ENCODE assay signal across 11 cellular contexts in genomic region chr18:13291299-13291698, GRCh38.
"Had no signal": no experiment of that assay in that cellular context is flagged by ENCODE, and none has a peak within 500 bp of the region (broad histone marks: within the 10 kb centered on the region; RNA-seq: fewer than 3 reads in every experiment).

No MANE protein-coding gene starts in this region.

- H3K4me3 Mint-ChIP-seq: nephron had no signal

- DNase-seq: activated CD4-positive, CD25-positive, alpha-beta regulatory T cell treated with anti-CD3 and anti-CD28 coated beads, Interleukin-2, amount 50 U/mL, for 72 hours; colonic mucosa; foreskin melanocyte; islet precursor cell; left lung; psoas muscle; sigmoid colon; SK-N-SH; stimulated activated CD4-positive, alpha-beta T cell treated with anti-CD3 and anti-CD28 coated beads, Interleukin-12 subunit alpha, Interleukin-12 subunit beta, amount 100 ng/mL, for 4 hours had no signal

- H3K9me3 Mint-ChIP-seq: nephron had no signal

- H3K27ac ChIP-seq: cardiac muscle cell, colonic mucosa, left lung, psoas muscle, sigmoid colon had no signal

- ATAC-seq: left lung, psoas muscle had no signal

- H3K27me3 ChIP-seq: cardiac muscle cell, colonic mucosa, left lung, sigmoid colon had no signal

- H3K36me3 ChIP-seq: cardiac muscle cell, colonic mucosa, left lung, sigmoid colon had no signal

- H3K4me3 ChIP-seq: cardiac muscle cell, colonic mucosa, left lung, psoas muscle, sigmoid colon had no signal
